Comparison of ENCODE assay signal across 8 cellular contexts in genomic region chr20:63651942-63652191, GRCh38. TPM values are rescaled to one million over a fixed set of nuclear protein-coding genes. Genes with fewer than 3 reads are reported as not detected.
DNase-seq lines count a peak whose midpoint lies in the region; ATAC-seq and TF ChIP-seq lines count a peak whose summit lies in the region.

No MANE protein-coding gene starts in this region.

- no peak for TF ChIP-seq POLR2A in suprapubic skin (IDR thresholded peaks at IDR 0.05)

- no peaks in the 10 kb centered on the region for H3K9me3 ChIP-seq in iPS-18c (ENCODE audit: control insufficient read depth, insufficient read depth, low read length)
- H3K9me3 ChIP-seq in suprapubic skin, result no peaks in the 10 kb centered on the region

- no peaks in the 10 kb centered on the region for H3K36me3 Mint-ChIP-seq in T-helper 1 cell treated with Interleukin-12 subunit alpha and Interleukin-12 subunit beta and Interleukin-4 antibody, amounts not matched to agents 30 μg/mL and 1 μg/mL, for 36 hours (ENCODE audit: low read depth)
- H3K36me3 Mint-ChIP-seq in activated naive CD8-positive, alpha-beta T cell, result no peaks in the 10 kb centered on the region

- peaks cover 10% of the 10 kb centered on the region for H3K4me1 Mint-ChIP-seq in T-helper 1 cell treated with Interleukin-12 subunit alpha and Interleukin-12 subunit beta and Interleukin-4 antibody, amounts not matched to agents 30 μg/mL and 1 μg/mL, for 36 hours (ENCODE audit: low read depth)
- H3K4me1 Mint-ChIP-seq in activated naive CD8-positive, alpha-beta T cell (ENCODE audit: low read depth), result peaks cover 22% of the 10 kb centered on the region

- no peak overlapping the region for H3K27ac Mint-ChIP-seq in T-helper 1 cell treated with Interleukin-12 subunit alpha and Interleukin-12 subunit beta and Interleukin-4 antibody, amounts not matched to agents 30 μg/mL and 1 μg/mL, for 36 hours
- peak overlapping the region; percentile 84 for H3K27ac Mint-ChIP-seq in activated naive CD8-positive, alpha-beta T cell

- no peaks in the 10 kb centered on the region for H3K36me3 ChIP-seq in suprapubic skin

- DNase-seq in T-helper 1 cell (no peak), suprapubic skin (ENCODE audit: low spot score in 2 of 2) (peak in 1 of 2 donors; percentile 79), GM13976 (ENCODE audit: low spot score) (no peak)

- ATAC-seq in GM19463 (IDR thresholded peaks at IDR 0.05; ENCODE audit: unreplicated experiment), result no peak
- ATAC-seq in GM18519 (IDR thresholded peaks at IDR 0.05; ENCODE audit: low FRiP score, unreplicated experiment), result no peak

- H3K4me3 ChIP-seq in iPS-18c (ENCODE audit: insufficient read depth, low read depth, low read length) (peak overlapping the region; percentile 60), suprapubic skin (peak overlapping the region; percentile 79)

- H3K9me3 Mint-ChIP-seq in T-helper 1 cell treated with Interleukin-12 subunit alpha and Interleukin-12 subunit beta and Interleukin-4 antibody, amounts not matched to agents 30 μg/mL and 1 μg/mL, for 36 hours, result no peaks in the 10 kb centered on the region
- no peaks in the 10 kb centered on the region for H3K9me3 Mint-ChIP-seq in activated naive CD8-positive, alpha-beta T cell (ENCODE audit: low read depth)

- H3K27me3 ChIP-seq in suprapubic skin, result peaks cover 4% of the 10 kb centered on the region

- no peak for TF ChIP-seq CTCF in suprapubic skin (IDR thresholded peaks at IDR 0.05)
- no peak for TF ChIP-seq CTCF in GM13976 (IDR thresholded peaks at IDR 0.05; ENCODE audit: borderline replicate concordance, control extremely low read depth, extremely low read depth, insufficient read depth, missing control alignments)

- H3K4me3 Mint-ChIP-seq in T-helper 1 cell treated with Interleukin-12 subunit alpha and Interleukin-12 subunit beta and Interleukin-4 antibody, amounts not matched to agents 30 μg/mL and 1 μg/mL, for 36 hours, result peak overlapping the region; percentile 82
- peak overlapping the region; percentile 87 for H3K4me3 Mint-ChIP-seq in activated naive CD8-positive, alpha-beta T cell

- 14% methylated on average over 1 of the region's 11 CpGs for WGBS in suprapubic skin

- H3K27me3 Mint-ChIP-seq in T-helper 1 cell treated with Interleukin-12 subunit alpha and Interleukin-12 subunit beta and Interleukin-4 antibody, amounts not matched to agents 30 μg/mL and 1 μg/mL, for 36 hours (ENCODE audit: low read depth), result peaks cover 23% of the 10 kb centered on the region
- no peaks in the 10 kb centered on the region for H3K27me3 Mint-ChIP-seq in activated naive CD8-positive, alpha-beta T cell

- in situ Hi-C loops in GM13976 (cut with MboI; ENCODE audit: low sequenced_read_pairs, unreplicated experiment), result no loop called here

- H3K27ac ChIP-seq in suprapubic skin, result no peak overlapping the region

- H3K4me1 ChIP-seq in suprapubic skin, result peaks cover 35% of the 10 kb centered on the region

- TF ChIP-seq EP300 in suprapubic skin (IDR thresholded peaks at IDR 0.05), result no peak

RNA-seq across cellular contexts. Expression of gene STMN3, which starts 1.4 kb away (rescaled TPM):
- 10 to 100 TPM; 14.2 to 20.7 (median 17.0) TPM for total RNA-seq in suprapubic skin

RNA-seq across cellular contexts. Expression of gene RTEL1, which starts 6.2 kb away (rescaled TPM):
- total RNA-seq in suprapubic skin, result 10 to 100 TPM in 2 of 4 donors, 1 to 10 TPM in 2; 6.9 to 26.6 (median 13.9) TPM

RNA-seq across cellular contexts. Expression of gene GMEB2, which starts 25.0 kb away (rescaled TPM):
- 10 to 100 TPM; 15.5 to 18.5 (median 16.4) TPM for total RNA-seq in suprapubic skin

RNA-seq across cellular contexts. Expression of gene TNFRSF6B, which starts 44.6 kb away (rescaled TPM):
- total RNA-seq in suprapubic skin, result 10 to 100 TPM in 2 of 4 donors, 1 to 10 TPM in 2; 2.1 to 16.1 (median 11.1) TPM

RNA-seq across cellular contexts. Expression of gene ARFRP1, which starts 55.9 kb away (rescaled TPM):
- total RNA-seq in suprapubic skin, result 10 to 100 TPM; 22.1 to 31.9 (median 27.6) TPM
